ENCODE assay signal across 12 cellular contexts in the genomic region with DNA sequence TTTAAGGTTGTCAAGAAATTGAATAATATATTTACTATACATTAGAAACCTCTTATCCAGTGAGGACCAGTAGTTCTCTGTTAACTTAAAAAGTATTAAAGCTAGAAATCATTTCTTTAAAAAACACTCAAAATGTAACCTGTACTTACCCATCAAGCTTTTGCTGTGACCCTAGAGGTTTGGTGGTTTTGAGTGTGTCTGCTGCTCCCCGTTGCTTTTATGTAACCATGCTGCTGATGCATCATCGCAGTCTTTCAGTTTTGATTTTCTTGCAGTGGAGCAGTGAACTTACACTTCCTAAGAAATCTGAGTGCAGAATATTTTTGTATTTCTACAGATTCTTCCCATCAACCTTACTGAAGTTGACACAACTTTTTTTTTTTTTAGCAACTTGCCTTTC. TPM values are rescaled to one million over a fixed set of nuclear protein-coding genes. Genes with fewer than 3 reads are reported as not detected.
DNase-seq lines count a peak whose midpoint lies in the region; ATAC-seq and TF ChIP-seq lines count a peak whose summit lies in the region.
"Had no signal": no experiment of that assay in that cellular context is flagged by ENCODE, and none has a peak within 500 bp of the region (broad histone marks: within the 10 kb centered on the region; RNA-seq: fewer than 3 reads in every experiment).

No MANE protein-coding gene starts in this region.

- H2AFZ ChIP-seq in mesenchymal stem cell (ENCODE audit: low read depth, low read length): no peak overlapping the region
- H2AFZ ChIP-seq: parathyroid adenoma had no signal

- H3K27ac Mint-ChIP-seq in naive thymus-derived CD4-positive, alpha-beta T cell: no peak overlapping the region
- H3K27ac Mint-ChIP-seq: activated naive CD4-positive, alpha-beta T cell treated with anti-CD3 and anti-CD28 coated beads, Interleukin-2, amount 50 U/mL, for 24 hours had no signal

- no peak overlapping the region for H4K8ac ChIP-seq in mesenchymal stem cell (ENCODE audit: low read length)

- H3K27ac ChIP-seq in naive thymus-derived CD4-positive, alpha-beta T cell (ENCODE audit: low read depth, low read length): no peak overlapping the region
- H3K27ac ChIP-seq in mesenchymal stem cell (ENCODE audit: low read length, poor library complexity, severe bottlenecking): no peak overlapping the region
- H3K27ac ChIP-seq: 22Rv1, parathyroid adenoma had no signal

- no peaks in the 10 kb centered on the region for H3K27me3 Mint-ChIP-seq in naive thymus-derived CD4-positive, alpha-beta T cell
- H3K27me3 Mint-ChIP-seq: activated naive CD4-positive, alpha-beta T cell treated with anti-CD3 and anti-CD28 coated beads, Interleukin-2, amount 50 U/mL, for 24 hours had no signal

- no peaks in the 10 kb centered on the region for H3K4me1 ChIP-seq in naive thymus-derived CD4-positive, alpha-beta T cell (ENCODE audit: control insufficient read depth in 2 of 2, insufficient read depth in 2 of 2, low read length in 2 of 2)
- H3K4me1 ChIP-seq in mesenchymal stem cell (ENCODE audit: control insufficient read depth, insufficient read depth, low read depth, low read length) (peaks cover 1% of the 10 kb centered on the region), mucosa of descending colon (ENCODE audit: low read depth) (peaks cover 3% of the 10 kb centered on the region)
- H3K4me1 ChIP-seq: parathyroid adenoma had no signal

- H3K36me3 Mint-ChIP-seq in naive thymus-derived CD4-positive, alpha-beta T cell: peaks cover 0 to 55% (median 20%) of the 10 kb centered on the region in 5 donors

- CTCF ChIA-PET in naive thymus-derived CD4-positive, alpha-beta T cell (lab: Charles Lee): interaction anchor here (1.0 kb wide), 1 partner anchor 43 kb away, joined by 3 read pairs; no protein-coding TSS in a partner anchor

- H3K23ac ChIP-seq in mesenchymal stem cell (ENCODE audit: low read length in 2 of 2): no peak overlapping the region

- POLR2A ChIA-PET in naive thymus-derived CD4-positive, alpha-beta T cell (lab: Charles Lee): interaction anchor here (0.6 kb wide), 1 partner anchor 709 kb away, joined by 7 read pairs; no protein-coding TSS in a partner anchor

- H2AK5ac ChIP-seq in mesenchymal stem cell (ENCODE audit: low read length, severe bottlenecking): no peak overlapping the region

- H3K4me3 ChIP-seq in naive thymus-derived CD4-positive, alpha-beta T cell (ENCODE audit: low read length): no peak overlapping the region
- H3K4me3 ChIP-seq in mesenchymal stem cell (ENCODE audit: insufficient read depth in 1 of 2, low read depth in 1 of 2, low read length in 2 of 2) (no peak overlapping the region), mucosa of descending colon (no peak overlapping the region)

- H3K9me3 ChIP-seq in naive thymus-derived CD4-positive, alpha-beta T cell (ENCODE audit: control insufficient read depth in 2 of 3, low read length in 3 of 3): no peaks in the 10 kb centered on the region
- H3K9me3 ChIP-seq in mesenchymal stem cell (ENCODE audit: control insufficient read depth, low read length) (no peaks in the 10 kb centered on the region), mucosa of descending colon (no peaks in the 10 kb centered on the region)
- H3K9me3 ChIP-seq: SK-N-SH had no signal

- H3K4me3 Mint-ChIP-seq in naive thymus-derived CD4-positive, alpha-beta T cell: no peak overlapping the region
- H3K4me3 Mint-ChIP-seq: activated naive CD4-positive, alpha-beta T cell treated with anti-CD3 and anti-CD28 coated beads, Interleukin-2, amount 50 U/mL, for 24 hours had no signal

- no peak overlapping the region for H2BK5ac ChIP-seq in mesenchymal stem cell (ENCODE audit: low read depth, low read length, poor library complexity, severe bottlenecking)

- WGBS in mesenchymal stem cell: 100% methylated on average over 2 of the region's 2 CpGs

- DNase-seq in activated CD4-positive, CD25-positive, alpha-beta regulatory T cell (lab: John Stamatoyannopoulos, UW): no peak
- peak in 1 of 9 donors; percentile 27 for DNase-seq in naive thymus-derived CD4-positive, alpha-beta T cell
- DNase-seq in mesenchymal stem cell (no peak), mucosa of descending colon (no peak), NCI-H774 (lab: John Stamatoyannopoulos, UW) (no peak)
- DNase-seq: SK-N-SH had no signal

- H4K91ac ChIP-seq in mesenchymal stem cell (ENCODE audit: low read length): no peak overlapping the region

- H3K14ac ChIP-seq in mesenchymal stem cell (ENCODE audit: low read length in 2 of 2): no peak overlapping the region

- H3K9me3 Mint-ChIP-seq in naive thymus-derived CD4-positive, alpha-beta T cell: no peaks in the 10 kb centered on the region
- H3K9me3 Mint-ChIP-seq: activated naive CD4-positive, alpha-beta T cell treated with anti-CD3 and anti-CD28 coated beads, Interleukin-2, amount 50 U/mL, for 24 hours had no signal

- H3K4me1 Mint-ChIP-seq in naive thymus-derived CD4-positive, alpha-beta T cell: peaks cover 0 to 25% (median 10%) of the 10 kb centered on the region in 7 donors

- ATAC-seq in activated CD4-positive, CD25-positive, alpha-beta regulatory T cell treated with anti-CD3 and anti-CD28 coated beads, Interleukin-2, amount 50 U/mL, for 24 hours: peak; percentile 46 to 77
- peak; percentile 95 for ATAC-seq in GM21529 (IDR thresholded peaks at IDR 0.05; ENCODE audit: unreplicated experiment)
- ATAC-seq in HG03342 (IDR thresholded peaks at IDR 0.05; ENCODE audit: unreplicated experiment): peak; percentile 85
- ATAC-seq in naive thymus-derived CD4-positive, alpha-beta T cell: peak; percentile 51
- ATAC-seq in mucosa of descending colon: no peak

- intact Hi-C loops in naive thymus-derived CD4-positive, alpha-beta T cell (cut with micrococcal nuclease): no loop called here
- intact Hi-C loops in mucosa of descending colon (cut with DNase I, micrococcal nuclease): no loop called here

- no peaks in the 10 kb centered on the region for H3K27me3 ChIP-seq in naive thymus-derived CD4-positive, alpha-beta T cell (ENCODE audit: control insufficient read depth in 2 of 2, insufficient read depth in 2 of 2, low read length in 2 of 2)
- H3K27me3 ChIP-seq in mesenchymal stem cell (ENCODE audit: control insufficient read depth in 1 of 2, insufficient read depth in 1 of 2, low read length in 2 of 2): no peaks in the 10 kb centered on the region

- no peak overlapping the region for H3K4ac ChIP-seq in mesenchymal stem cell (ENCODE audit: low read depth in 1 of 2, low read length in 2 of 2)

- no peak overlapping the region for H2BK120ac ChIP-seq in mesenchymal stem cell (ENCODE audit: low read depth, low read length)

- H3K18ac ChIP-seq in mesenchymal stem cell (ENCODE audit: low read depth in 1 of 2, low read length in 2 of 2): no peak overlapping the region

- H3K9ac ChIP-seq in mesenchymal stem cell (ENCODE audit: low read length): no peak overlapping the region
- H3K9ac ChIP-seq: parathyroid adenoma, SK-N-SH had no signal

- no peak overlapping the region for H3K4me2 ChIP-seq in mesenchymal stem cell (ENCODE audit: low read length, poor library complexity, severe bottlenecking)
- H3K4me2 ChIP-seq: SK-N-SH had no signal

- no peak for TF ChIP-seq CTCF in mucosa of descending colon (IDR thresholded peaks at IDR 0.05)

- H3K36me3 ChIP-seq in naive thymus-derived CD4-positive, alpha-beta T cell (ENCODE audit: control insufficient read depth in 2 of 3, insufficient read depth in 3 of 3, low read length in 3 of 3): peaks cover 0 to 8% (median 0%) of the 10 kb centered on the region in 3 experiments
- H3K36me3 ChIP-seq in mesenchymal stem cell (ENCODE audit: control insufficient read depth in 1 of 2, insufficient read depth in 2 of 2, low read depth in 1 of 2, low read length in 2 of 2): no peaks in the 10 kb centered on the region
- no peaks in the 10 kb centered on the region for H3K36me3 ChIP-seq in mucosa of descending colon (ENCODE audit: low read depth)

- H2BK15ac ChIP-seq in mesenchymal stem cell (ENCODE audit: low read depth, poor library complexity, severe bottlenecking): no peak overlapping the region

- H2BK12ac ChIP-seq in mesenchymal stem cell (ENCODE audit: low read length in 2 of 2): no peak overlapping the region

- peaks cover 12% of the 10 kb centered on the region for H3K79me1 ChIP-seq in mesenchymal stem cell (replicated peaks; ENCODE audit: low read length, poor library complexity, severe bottlenecking)

RNA-seq across cellular contexts. Expression of a gene that starts 34.2 kb away (rescaled TPM):
- 10 to 100 TPM; 12.5 to 23.6 (median 21.3) TPM for total RNA-seq in naive thymus-derived CD4-positive, alpha-beta T cell
- 10 to 100 TPM; 28.9 to 40.3 TPM for polyA plus RNA-seq in naive thymus-derived CD4-positive, alpha-beta T cell
- polyA plus RNA-seq in mesenchymal stem cell (2013, experiment 1 of 2): 26.2 TPM
- 25.5 TPM for polyA plus RNA-seq in mesenchymal stem cell (2013, experiment 2 of 2)
- total RNA-seq in mucosa of descending colon: 10 to 100 TPM; 20.5 to 29.6 (median 22.6) TPM
